8 cellular contexts compared by ENCODE assay signal in the genomic region with DNA sequence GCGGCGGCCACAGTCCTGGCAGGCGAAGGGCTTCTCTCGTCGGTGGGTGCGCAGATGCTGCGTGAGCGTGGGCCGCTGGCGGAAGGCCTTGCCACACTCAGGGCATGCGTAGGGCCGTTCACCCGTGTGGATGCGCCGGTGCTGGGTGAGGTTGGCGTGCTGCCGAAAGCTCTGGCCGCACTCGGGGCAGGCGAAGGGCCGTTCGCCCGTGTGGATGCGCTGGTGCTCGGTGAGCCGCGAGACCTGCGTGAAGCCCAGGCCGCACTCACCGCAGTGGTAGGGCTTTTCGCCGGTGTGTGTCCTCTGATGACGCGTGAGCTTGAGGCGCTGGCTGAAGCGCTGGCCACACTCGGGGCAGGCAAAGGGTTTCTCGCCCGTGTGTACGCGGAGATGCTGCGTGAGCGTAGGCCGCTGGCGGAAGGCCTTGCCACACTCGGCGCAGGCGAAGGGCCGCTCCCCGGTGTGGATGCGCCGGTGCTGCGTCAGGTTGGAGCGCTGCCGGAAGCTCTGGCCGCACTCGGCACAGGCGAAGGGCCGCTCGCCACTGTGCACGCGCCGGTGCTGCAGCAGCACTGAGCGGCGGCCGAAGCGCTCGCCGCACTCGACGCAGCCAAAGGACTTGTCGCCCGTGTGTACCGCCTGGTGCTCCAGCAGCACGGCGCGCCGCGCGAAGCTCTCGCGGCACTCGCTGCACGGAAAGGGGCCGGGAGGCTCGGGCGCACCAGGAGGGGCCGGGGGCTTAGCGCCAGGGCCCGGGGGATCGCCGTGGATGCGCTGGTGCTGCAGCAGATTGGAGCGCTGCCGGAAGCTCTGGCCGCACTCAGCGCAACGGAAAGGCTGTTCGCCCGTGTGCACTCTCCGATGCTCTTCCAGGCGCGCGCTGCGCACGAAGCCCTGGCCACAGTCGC. TPM values are rescaled to one million over a fixed set of nuclear protein-coding genes. Genes with fewer than 3 reads are reported as not detected.
DNase-seq lines count a peak whose midpoint lies in the region; ATAC-seq and TF ChIP-seq lines count a peak whose summit lies in the region.

No MANE protein-coding gene starts in this region.

- peaks cover 28% of the 10 kb centered on the region for H3K36me3 Mint-ChIP-seq in central memory CD8-positive, alpha-beta T cell (ENCODE audit: insufficient read depth)

- H3K27me3 Mint-ChIP-seq in central memory CD8-positive, alpha-beta T cell = no peaks in the 10 kb centered on the region

- peaks cover 27% of the 10 kb centered on the region for H3K4me1 ChIP-seq in upper lobe of right lung

- peaks cover 48% of the 10 kb centered on the region for H3K4me1 Mint-ChIP-seq in central memory CD8-positive, alpha-beta T cell

- peak overlapping the region; percentile 96 for H3K4me3 Mint-ChIP-seq in central memory CD8-positive, alpha-beta T cell

- H3K27ac ChIP-seq in upper lobe of right lung = peak overlapping the region; percentile 48

- peaks cover 8% of the 10 kb centered on the region for H3K36me3 ChIP-seq in upper lobe of right lung

- no peak overlapping the region for H3K27ac Mint-ChIP-seq in central memory CD8-positive, alpha-beta T cell (ENCODE audit: low read depth)

- ATAC-seq in central memory CD8-positive, alpha-beta T cell (replicated peaks; ENCODE audit: extremely low read depth, poor library complexity, severe bottlenecking) = no peak
- ATAC-seq in upper lobe of right lung (peak; percentile 1), HG02938 (IDR thresholded peaks at IDR 0.05; ENCODE audit: unreplicated experiment) (no peak)

- intact Hi-C loops in upper lobe of right lung (cut with DNase I) = no loop called here

- no peak for TF ChIP-seq CTCF in upper lobe of right lung (IDR thresholded peaks at IDR 0.05)

- DNase-seq in activated naive CD4-positive, alpha-beta T cell treated with Interleukin-2 at 50 U/mL for 16 hours = peak; percentile 40
- DNase-seq in activated naive CD4-positive, alpha-beta T cell (lab: John Stamatoyannopoulos, UW) = no peak
- DNase-seq in central memory CD8-positive, alpha-beta T cell (ENCODE audit: low spot score in 2 of 2) = no peak
- peak; percentile 39 to 59 for DNase-seq in lung microvascular endothelial cell (ENCODE audit: low read depth in 2 of 2)
- DNase-seq in upper lobe of right lung = peak; percentile 78
- no peak for DNase-seq in ureter (ENCODE audit: low spot score)
- DNase-seq in DMS 273 treated with DMSO at 0.1 percent for 48 hours (lab: John Stamatoyannopoulos, UW) = no peak

- H3K9me3 Mint-ChIP-seq in central memory CD8-positive, alpha-beta T cell = no peaks in the 10 kb centered on the region

- H3K27me3 ChIP-seq in upper lobe of right lung = no peaks in the 10 kb centered on the region

- no peaks in the 10 kb centered on the region for H3K9me3 ChIP-seq in upper lobe of right lung

- H3K4me3 ChIP-seq in upper lobe of right lung = peak overlapping the region; percentile 39

RNA-seq across cellular contexts. Expression of a gene that starts 4.0 kb away (rescaled TPM):
- total RNA-seq in lung microvascular endothelial cell (50.1 and 66.7 TPM in 2 replicates), upper lobe of right lung (53.8 TPM), ureter (60.7 TPM)

RNA-seq across cellular contexts. Expression of a gene that starts 7.5 kb away (rescaled TPM):
- 86.1 and 93.5 TPM in 2 replicates for total RNA-seq in lung microvascular endothelial cell
- 96.5 TPM for total RNA-seq in upper lobe of right lung
- 137 TPM for total RNA-seq in ureter

RNA-seq across cellular contexts. Expression of a gene that starts 10.8 kb away (rescaled TPM):
- total RNA-seq in lung microvascular endothelial cell (5.4 and 7.5 TPM in 2 replicates), upper lobe of right lung (44.3 TPM), ureter (43.4 TPM)

RNA-seq across cellular contexts. Expression of a gene that starts 18.5 kb away (rescaled TPM):
- total RNA-seq in lung microvascular endothelial cell (275 and 278 TPM in 2 replicates), upper lobe of right lung (199 TPM), ureter (329 TPM)

RNA-seq across cellular contexts. Expression of a gene that starts 42.8 kb away (rescaled TPM):
- 3.7 and 5.0 TPM in 2 replicates for total RNA-seq in lung microvascular endothelial cell
- 14.1 TPM for total RNA-seq in upper lobe of right lung
- 14.9 TPM for total RNA-seq in ureter

Comparison
In these comparisons a context has a peak if more than half of its experiments do, and no peak if none do; other contexts are left out.
1. DNase-seq: peak in activated naive CD4-positive, alpha-beta T cell treated with Interleukin-2 at 50 U/mL for 16 hours (single experiment), lung microvascular endothelial cell (2 of 2) and upper lobe of right lung (single experiment); none in activated naive CD4-positive, alpha-beta T cell (0 of 4), central memory CD8-positive, alpha-beta T cell (0 of 2), ureter (single experiment) and DMS 273 treated with DMSO at 0.1 percent for 48 hours (single experiment).